8 cellular contexts compared by ENCODE assay signal in genomic region chr6:34671801-34672656, GRCh38. TPM values are rescaled to one million over a fixed set of nuclear protein-coding genes. Genes with fewer than 3 reads are reported as not detected.
DNase-seq lines count a peak whose midpoint lies in the region; ATAC-seq and TF ChIP-seq lines count a peak whose summit lies in the region.

No MANE protein-coding gene starts in this region.

- peak overlapping the region; percentile 72 to 88 (median 81) for H3K4me3 Mint-ChIP-seq in naive thymus-derived CD4-positive, alpha-beta T cell

- POLR2A ChIA-PET in naive thymus-derived CD4-positive, alpha-beta T cell (lab: Charles Lee), result interaction anchor here (0.7 to 6.1 kb wide), 8 partner anchors 14 to 1082 kb away, joined by 4 to 51 read pairs (median 6); partner anchors contain the start of genes BLTP3A and ILRUN

- intact Hi-C loops in ascending aorta (cut with DNase I), result no loop called here
- intact Hi-C loops in naive thymus-derived CD4-positive, alpha-beta T cell (cut with micrococcal nuclease), result loop anchor here (1.0 to 2.0 kb wide), 5 partner anchors 11 to 85 kb away; partner anchors contain the start of genes ILRUN (in 2 of the 2) and SNRPC (in 2 of the 2)
- intact Hi-C loops in aorta (cut with DNase I), result no loop called here

- H3K27me3 ChIP-seq in ascending aorta (no peaks in the 10 kb centered on the region), aorta (ENCODE audit: control insufficient read depth in 1 of 2, insufficient read depth in 2 of 2, low read length in 1 of 2) (no peaks in the 10 kb centered on the region)
- H3K27me3 ChIP-seq in naive thymus-derived CD4-positive, alpha-beta T cell (ENCODE audit: control insufficient read depth in 2 of 2, insufficient read depth in 2 of 2, low read length in 2 of 2), result no peaks in the 10 kb centered on the region

- H3K27me3 Mint-ChIP-seq in naive thymus-derived CD4-positive, alpha-beta T cell, result no peaks in the 10 kb centered on the region

- TF ChIP-seq CTCF in ascending aorta (IDR thresholded peaks at IDR 0.05), result no peak

- H3K4me1 Mint-ChIP-seq in naive thymus-derived CD4-positive, alpha-beta T cell, result peaks cover 61 to 84% (median 74%) of the 10 kb centered on the region in 7 donors

- H3K4me1 ChIP-seq in ascending aorta, result peaks cover 0 to 22% of the 10 kb centered on the region in 2 donors
- H3K4me1 ChIP-seq in naive thymus-derived CD4-positive, alpha-beta T cell (ENCODE audit: control insufficient read depth in 2 of 2, insufficient read depth in 2 of 2, low read length in 2 of 2), result peaks cover 35 to 48% of the 10 kb centered on the region in 2 donors
- no peaks in the 10 kb centered on the region for H3K4me1 ChIP-seq in aorta (ENCODE audit: control insufficient read depth in 1 of 2, insufficient read depth in 2 of 2, low read length in 2 of 2)

- in situ Hi-C loops in GM18951 (cut with MboI; ENCODE audit: low sequenced_read_pairs, unreplicated experiment), result no loop called here

- peak; percentile 63 for DNase-seq in T follicular helper cell (ENCODE audit: low read depth)
- DNase-seq in ascending aorta (ENCODE audit: low spot score in 2 of 2), result no peak
- DNase-seq in naive thymus-derived CD4-positive, alpha-beta T cell, result peak; percentile 27 to 83 (median 71)
- DNase-seq in aorta, result peak in 1 of 2 donors; percentile 66
- no peak for DNase-seq in NCI-H446 treated with DMSO at 0.1 percent for 48 hours (lab: John Stamatoyannopoulos, UW)
- no peak for DNase-seq in DMS53 treated with DMSO at 0.1 percent for 48 hours (lab: John Stamatoyannopoulos, UW; ENCODE audit: unreplicated experiment)

- H3K27ac ChIP-seq in ascending aorta (peak overlapping the region; percentile 23 to 61), aorta (ENCODE audit: low read depth in 1 of 2, low read length in 2 of 2) (no peak overlapping the region)
- peak overlapping the region; percentile 75 for H3K27ac ChIP-seq in naive thymus-derived CD4-positive, alpha-beta T cell (ENCODE audit: low read depth, low read length)

- H3K9me3 ChIP-seq in ascending aorta (no peaks in the 10 kb centered on the region), aorta (ENCODE audit: control insufficient read depth, low read length) (no peaks in the 10 kb centered on the region)
- H3K9me3 ChIP-seq in naive thymus-derived CD4-positive, alpha-beta T cell (ENCODE audit: control insufficient read depth in 2 of 3, low read length in 3 of 3), result no peaks in the 10 kb centered on the region

- peaks cover 0 to 9% (median 0%) of the 10 kb centered on the region in 5 donors for H3K36me3 Mint-ChIP-seq in naive thymus-derived CD4-positive, alpha-beta T cell

- H3K36me3 ChIP-seq in ascending aorta (no peaks in the 10 kb centered on the region), aorta (ENCODE audit: control insufficient read depth in 1 of 2, insufficient read depth in 2 of 2, low read length in 1 of 2) (no peaks in the 10 kb centered on the region)
- H3K36me3 ChIP-seq in naive thymus-derived CD4-positive, alpha-beta T cell (ENCODE audit: control insufficient read depth in 2 of 3, insufficient read depth in 3 of 3, low read length in 3 of 3), result no peaks in the 10 kb centered on the region

- ATAC-seq in HG03045 (IDR thresholded peaks at IDR 0.05; ENCODE audit: unreplicated experiment) (peak; percentile 76), aorta (ENCODE audit: low FRiP score) (peak; percentile 56)
- peak; percentile 99 for ATAC-seq in naive thymus-derived CD4-positive, alpha-beta T cell

- H3K4me3 ChIP-seq in ascending aorta, result no peak overlapping the region
- peak overlapping the region; percentile 37 for H3K4me3 ChIP-seq in naive thymus-derived CD4-positive, alpha-beta T cell (ENCODE audit: low read length)
- H3K4me3 ChIP-seq in aorta (ENCODE audit: low read length in 2 of 2), result no peak overlapping the region

- peaks cover 0 to 2% (median 0%) of the 10 kb centered on the region in 11 donors for H3K9me3 Mint-ChIP-seq in naive thymus-derived CD4-positive, alpha-beta T cell

- CTCF ChIA-PET in naive thymus-derived CD4-positive, alpha-beta T cell (lab: Charles Lee), result interaction anchor here (0.7 to 1.3 kb wide), 3 partner anchors 15 to 1628 kb away, joined by 3 to 4 read pairs (median 3); partner anchors contain the start of gene ILRUN

- WGBS in aorta, 2 donors, result 91 to 92% methylated on average over 8 of the region's 8 CpGs

- peak overlapping the region; percentile 92 to 97 (median 96) for H3K27ac Mint-ChIP-seq in naive thymus-derived CD4-positive, alpha-beta T cell

- TF ChIP-seq POLR2A in GM18951 (IDR thresholded peaks at IDR 0.05; ENCODE audit: extremely low read depth, insufficient read depth, insufficient read length), result peak; percentile 51

RNA-seq across cellular contexts. Expression of gene ILRUN, which starts 24.5 kb away (rescaled TPM):
- 69.6 TPM for total RNA-seq in ascending aorta
- total RNA-seq in naive thymus-derived CD4-positive, alpha-beta T cell, result 10 to 100 TPM; 45.2 to 74.6 (median 53.7) TPM
- 1 to 10 TPM; 8.8 to 8.9 TPM for polyA plus RNA-seq in naive thymus-derived CD4-positive, alpha-beta T cell
- 10 to 100 TPM; 69.7 to 76.6 TPM for total RNA-seq in aorta
- 10 to 100 TPM; 46.7 to 62.2 TPM for polyA plus RNA-seq in aorta

Comparison
In these comparisons a context has a peak if more than half of its experiments do, and no peak if none do; other contexts are left out.
1. DNase-seq: peak in T follicular helper cell (single experiment) and naive thymus-derived CD4-positive, alpha-beta T cell (9 of 9); none in ascending aorta (0 of 2), NCI-H446 treated with DMSO at 0.1 percent for 48 hours (single experiment) and DMS53 treated with DMSO at 0.1 percent for 48 hours (single experiment).
2. H3K27ac ChIP-seq: peak in ascending aorta (2 of 2) and naive thymus-derived CD4-positive, alpha-beta T cell (single experiment); none in aorta (0 of 2).
3. intact Hi-C loops: an anchor here in naive thymus-derived CD4-positive, alpha-beta T cell (1.0 to 2.0 kb wide); none called in ascending aorta and aorta.
4. Peak in every context shown above with its lines, with median percentiles within 50 percentile points of each other: ATAC-seq.